In the genomic region with DNA sequence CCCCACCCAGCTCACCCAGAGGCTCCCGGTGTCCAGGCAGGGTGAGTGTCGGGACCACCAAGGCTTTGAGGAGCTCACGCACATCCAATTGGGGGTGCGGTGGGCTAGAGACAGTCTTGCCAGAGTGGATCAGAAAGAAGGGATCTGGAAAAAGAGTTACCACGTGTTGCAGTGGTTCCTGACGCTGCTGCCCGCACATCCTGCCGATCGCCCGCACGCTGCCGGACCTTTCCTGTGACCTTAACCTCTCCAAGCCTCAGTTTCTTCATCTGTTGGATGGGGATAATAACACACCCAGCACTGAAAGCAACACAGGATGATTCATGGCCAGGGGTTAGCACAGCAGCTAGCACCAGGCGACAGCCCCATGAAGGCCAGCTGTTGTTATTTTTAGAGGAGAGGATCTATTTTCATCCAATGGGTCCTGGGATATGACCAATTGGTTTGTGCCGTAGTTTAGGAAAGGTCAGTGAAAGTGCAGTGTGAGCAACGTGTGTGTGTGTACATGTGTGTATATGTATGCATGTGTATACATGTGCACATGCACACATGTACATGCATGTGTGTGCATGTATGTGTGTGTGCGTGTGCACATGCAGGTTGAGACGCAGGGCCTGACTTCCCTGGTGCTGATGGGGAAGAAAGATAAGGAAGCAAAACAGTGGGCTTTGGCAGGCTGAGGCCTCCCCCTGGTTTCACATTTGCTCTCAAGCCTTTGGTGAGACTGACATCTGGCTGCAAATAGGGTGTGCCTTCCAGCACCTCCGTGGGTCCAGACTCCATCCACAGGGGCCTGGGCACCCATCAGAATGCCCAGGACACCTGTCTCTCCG, we compare ENCODE assay signal across 14 cellular contexts. TPM values are rescaled to one million over a fixed set of nuclear protein-coding genes. Genes with fewer than 3 reads are reported as not detected.
A peak's percentile ranks its signal among the peaks of the same experiment; 100 is the strongest.
DNase-seq lines count a peak whose midpoint lies in the region; ATAC-seq and TF ChIP-seq lines count a peak whose summit lies in the region.
"Had no signal": no experiment of that assay in that cellular context is flagged by ENCODE, and none has a peak within 500 bp of the region (broad histone marks: within the 10 kb centered on the region; RNA-seq: fewer than 3 reads in every experiment).

No MANE protein-coding gene starts in this region.

- H3K9me3 Mint-ChIP-seq in CD4-positive, alpha-beta memory T cell, result no peaks in the 10 kb centered on the region
- no peaks in the 10 kb centered on the region for H3K9me3 Mint-ChIP-seq in activated naive CD8-positive, alpha-beta T cell treated with anti-CD3 and anti-CD28 coated beads, Interleukin-2, amount 50 U/mL, for 24 hours
- H3K9me3 Mint-ChIP-seq in natural killer cell, result no peaks in the 10 kb centered on the region
- H3K9me3 Mint-ChIP-seq: type B pancreatic cell had no signal

- H3K27ac Mint-ChIP-seq in CD4-positive, alpha-beta memory T cell, result peak overlapping the region in 4 of 7 donors; percentile 67 to 84 (median 76)
- H3K27ac Mint-ChIP-seq in activated naive CD8-positive, alpha-beta T cell treated with anti-CD3 and anti-CD28 coated beads, Interleukin-2, amount 50 U/mL, for 24 hours, result peak overlapping the region; percentile 63
- H3K27ac Mint-ChIP-seq in natural killer cell, result peak overlapping the region; percentile 89 to 95
- H3K27ac Mint-ChIP-seq: progenitor cell of endocrine pancreas, type B pancreatic cell had no signal

- H3K36me3 ChIP-seq in CD4-positive, alpha-beta memory T cell (ENCODE audit: insufficient read depth, low read length), result no peaks in the 10 kb centered on the region

- no peak overlapping the region for H3K4me3 Mint-ChIP-seq in CD4-positive, alpha-beta memory T cell
- no peak overlapping the region for H3K4me3 Mint-ChIP-seq in activated naive CD8-positive, alpha-beta T cell treated with anti-CD3 and anti-CD28 coated beads, Interleukin-2, amount 50 U/mL, for 24 hours
- peak overlapping the region; percentile 92 for H3K4me3 Mint-ChIP-seq in natural killer cell
- H3K4me3 Mint-ChIP-seq: type B pancreatic cell had no signal

- POLR2A ChIA-PET in CD4-positive, alpha-beta memory T cell (lab: Charles Lee; ENCODE audit: partially characterized antibody), result no interaction called here

- TF ChIP-seq CTCF in GM13976 (IDR thresholded peaks at IDR 0.05; ENCODE audit: borderline replicate concordance, control extremely low read depth, extremely low read depth, insufficient read depth, missing control alignments) (peak; percentile 34), natural killer cell (IDR thresholded peaks at IDR 0.05) (no peak)

- no peak overlapping the region for H3K27ac ChIP-seq in CD4-positive, alpha-beta memory T cell (ENCODE audit: low read depth, low read length)
- H3K27ac ChIP-seq: left lung had no signal

- H3K4me3 ChIP-seq in CD4-positive, alpha-beta memory T cell (ENCODE audit: low read length in 2 of 2), result no peak overlapping the region

- peaks cover 2 to 5% of the 10 kb centered on the region in 2 donors for H3K27me3 Mint-ChIP-seq in CD4-positive, alpha-beta memory T cell
- no peaks in the 10 kb centered on the region for H3K27me3 Mint-ChIP-seq in activated naive CD8-positive, alpha-beta T cell treated with anti-CD3 and anti-CD28 coated beads, Interleukin-2, amount 50 U/mL, for 24 hours
- no peaks in the 10 kb centered on the region for H3K27me3 Mint-ChIP-seq in natural killer cell (ENCODE audit: low read depth in 2 of 2)

- no peaks in the 10 kb centered on the region for H3K27me3 ChIP-seq in CD4-positive, alpha-beta memory T cell (ENCODE audit: insufficient read depth, low read length)

- intact Hi-C loops in CD4-positive, alpha-beta memory T cell (cut with micrococcal nuclease), result no loop called here
- intact Hi-C loops in natural killer cell (cut with micrococcal nuclease), result no loop called here

- ATAC-seq in activated naive CD8-positive, alpha-beta T cell treated with anti-CD3 and anti-CD28 coated beads, Interleukin-2, amount 50 U/mL, for 24 hours, result no peak
- ATAC-seq in natural killer cell, result no peak
- no peak for ATAC-seq in GM18858 (IDR thresholded peaks at IDR 0.05; ENCODE audit: unreplicated experiment)
- ATAC-seq: left lung had no signal

- H3K36me3 Mint-ChIP-seq in CD4-positive, alpha-beta memory T cell, result no peaks in the 10 kb centered on the region
- H3K36me3 Mint-ChIP-seq in activated naive CD8-positive, alpha-beta T cell treated with anti-CD3 and anti-CD28 coated beads, Interleukin-2, amount 50 U/mL, for 24 hours (ENCODE audit: low read depth), result no peaks in the 10 kb centered on the region
- H3K36me3 Mint-ChIP-seq in natural killer cell, result no peaks in the 10 kb centered on the region
- H3K36me3 Mint-ChIP-seq: type B pancreatic cell had no signal

- peaks cover 9 to 20% (median 11%) of the 10 kb centered on the region in 4 donors for H3K4me1 Mint-ChIP-seq in CD4-positive, alpha-beta memory T cell
- peaks cover 45% of the 10 kb centered on the region for H3K4me1 Mint-ChIP-seq in activated naive CD8-positive, alpha-beta T cell treated with anti-CD3 and anti-CD28 coated beads, Interleukin-2, amount 50 U/mL, for 24 hours
- H3K4me1 Mint-ChIP-seq in natural killer cell, result peaks cover 63 to 76% of the 10 kb centered on the region in 2 donors

- CTCF ChIA-PET in CD4-positive, alpha-beta memory T cell (lab: Charles Lee; ENCODE audit: partially characterized antibody), result no interaction called here

- DNase-seq in CD4-positive, alpha-beta memory T cell, result no peak
- DNase-seq in GM13976 (ENCODE audit: low spot score) (no peak), natural killer cell (no peak), HT-29 (ENCODE audit: low spot score) (no peak), NCI-H2029 (lab: John Stamatoyannopoulos, UW) (no peak)
- no peak for DNase-seq in activated naive CD8-positive, alpha-beta T cell treated with anti-CD3 and anti-CD28 coated beads, Interleukin-2, amount 50 U/mL, for 24 hours
- DNase-seq: cortex of kidney; foreskin fibroblast; NCI-H1694; NK-92 treated with Interleukin-12 subunit alpha and Interleukin-12 subunit beta, amount 100 ng/mL, for 24 hours had no signal

- in situ Hi-C loops in GM13976 (cut with MboI; ENCODE audit: low sequenced_read_pairs, unreplicated experiment), result loop anchor here (25.0 kb wide), 1 partner anchor 170 kb away; the partner anchor contains the start of gene FUS

- no peaks in the 10 kb centered on the region for H3K9me3 ChIP-seq in CD4-positive, alpha-beta memory T cell (ENCODE audit: control insufficient read depth in 1 of 2, low read length in 2 of 2)
- H3K9me3 ChIP-seq: left lung had no signal

- H3K4me1 ChIP-seq in CD4-positive, alpha-beta memory T cell (ENCODE audit: insufficient read depth, low read length), result peaks cover 16% of the 10 kb centered on the region

RNA-seq across cellular contexts. Expression of gene ITGAX, which starts 2.6 kb away (rescaled TPM):
- total RNA-seq in CD4-positive, alpha-beta memory T cell, result 1 to 10 TPM; 4.6 to 6.3 TPM
- polyA plus RNA-seq in CD4-positive, alpha-beta memory T cell, result under 1 TPM in 1 of 2 donors, not detected in 1; 0.09 TPM
- 100 to 1,000 TPM; 224 to 249 (median 233) TPM for total RNA-seq in natural killer cell
- 0.15 and 0.26 TPM in 2 replicates for total RNA-seq in HT-29 (2014; rRNA removed; shearing (Covaris generic))
- total RNA-seq: progenitor cell of endocrine pancreas had no signal

RNA-seq across cellular contexts. Expression of gene ITGAD, which starts 35.6 kb away (rescaled TPM):
- not detected for total RNA-seq in CD4-positive, alpha-beta memory T cell
- polyA plus RNA-seq in CD4-positive, alpha-beta memory T cell, result under 1 TPM in 1 of 2 donors, not detected in 1; 0.07 TPM
- 1 to 10 TPM; 1.0 to 2.9 (median 2.2) TPM for total RNA-seq in natural killer cell
- not detected in 2 replicates for total RNA-seq in HT-29 (2014; rRNA removed; shearing (Covaris generic))
- total RNA-seq: progenitor cell of endocrine pancreas had no signal

Comparison
In these comparisons a context has a peak if more than half of its experiments do, and no peak if none do; other contexts are left out.
1. RNA of gene ITGAX, which starts 2.6 kb away (total RNA-seq): 224 to 249 TPM in natural killer cell; 4.6 to 6.3 TPM in CD4-positive, alpha-beta memory T cell and 0.15 to 0.26 TPM in HT-29; every median in the first group is over 10 times any median in the second.
2. Peak in every context shown above with its lines, with median percentiles within 50 percentile points of each other: H3K27ac Mint-ChIP-seq.